Comparison of ENCODE assay signal across 29 cellular contexts in genomic region chr14:64350091-64350490, GRCh38. TPM values are rescaled to one million over a fixed set of nuclear protein-coding genes. Genes with fewer than 3 reads are reported as not detected.
"Had no signal": no experiment of that assay in that cellular context is flagged by ENCODE, and none has a peak within 500 bp of the region (broad histone marks: within the 10 kb centered on the region; RNA-seq: fewer than 3 reads in every experiment).

No MANE protein-coding gene starts in this region.

- H3K36me3 Mint-ChIP-seq: activated naive CD8-positive, alpha-beta T cell; WTC11 had no signal

- H3K27ac ChIP-seq: body of pancreas, VCaP had no signal

- DNase-seq: activated CD4-positive, alpha-beta T cell treated with anti-CD3 and anti-CD28 coated beads for 48 hours; activated CD4-positive, alpha-beta T cell treated with anti-CD3 and anti-CD28 coated beads, Interleukin-2, amount 50 U/mL, for 1 hour; activated CD4-positive, alpha-beta T cell treated with anti-CD3 and anti-CD28 coated beads, Interleukin-2, amount 50 U/mL, for 48 hours; activated CD8-positive, alpha-beta memory T cell treated with anti-CD3 and anti-CD28 coated beads for 24 hours; activated CD8-positive, alpha-beta T cell treated with anti-CD3 and anti-CD28 coated beads for 36 hours; activated effector memory CD4-positive, alpha-beta T cell treated with Interleukin-2 at 50 U/mL for 16 hours; activated gamma-delta T cell treated with Interleukin-2 at 50 U/mL for 16 hours; activated naive CD4-positive, alpha-beta T cell treated with anti-CD3 and anti-CD28 coated beads, Interleukin-2, amount 50 U/mL, for 16 hours; activated naive CD4-positive, alpha-beta T cell treated with Interleukin-2 at 50 U/mL for 16 hours; activated T-cell treated with anti-CD3 and anti-CD28 coated beads, Interleukin-2, amount 50 U/mL, for 4 hours; amygdala; aorta; body of pancreas; caudate nucleus; cortex of kidney; effector CD8-positive, alpha-beta T cell; foreskin fibroblast; head of caudate nucleus; hippocampal formation; T-helper 2 cell had no signal

- H3K9me3 Mint-ChIP-seq: activated CD8-positive, alpha-beta T cell treated with anti-CD3 and anti-CD28 coated beads for 36 hours; activated T-cell treated with anti-CD3 and anti-CD28 coated beads, Interleukin-2, amount 50 U/mL, for 4 hours; activated T-helper 17 cell treated with anti-CD3 and anti-CD28 coated beads, Interleukin-2, amount 50 U/mL, for 72 hours; WTC11 had no signal

- H3K4me3 Mint-ChIP-seq: activated CD8-positive, alpha-beta T cell treated with anti-CD3 and anti-CD28 coated beads for 36 hours; activated naive CD8-positive, alpha-beta T cell; activated T-cell treated with anti-CD3 and anti-CD28 coated beads, Interleukin-2, amount 50 U/mL, for 4 hours; activated T-helper 17 cell treated with anti-CD3 and anti-CD28 coated beads, Interleukin-2, amount 50 U/mL, for 72 hours; WTC11 had no signal

- FAIRE-seq: colon, endometrium, frontal cortex had no signal

- H3K27me3 ChIP-seq: body of pancreas had no signal

- H3K27ac Mint-ChIP-seq: activated CD8-positive, alpha-beta T cell treated with anti-CD3 and anti-CD28 coated beads for 36 hours; activated naive CD8-positive, alpha-beta T cell; activated T-helper 17 cell treated with anti-CD3 and anti-CD28 coated beads, Interleukin-2, amount 50 U/mL, for 72 hours; WTC11 had no signal

- H3K4me1 Mint-ChIP-seq: activated T-helper 17 cell treated with anti-CD3 and anti-CD28 coated beads, Interleukin-2, amount 50 U/mL, for 72 hours; WTC11 had no signal

- H3K9me3 ChIP-seq: body of pancreas had no signal

- H3K4me3 ChIP-seq: body of pancreas had no signal

- H3K27me3 Mint-ChIP-seq: activated CD8-positive, alpha-beta T cell treated with anti-CD3 and anti-CD28 coated beads for 36 hours; activated naive CD8-positive, alpha-beta T cell; activated T-helper 17 cell treated with anti-CD3 and anti-CD28 coated beads, Interleukin-2, amount 50 U/mL, for 72 hours had no signal

- H3K4me1 ChIP-seq: body of pancreas had no signal

- ATAC-seq: activated CD8-positive, alpha-beta T cell treated with anti-CD3 and anti-CD28 coated beads for 36 hours; activated T-cell treated with anti-CD3 and anti-CD28 coated beads, Interleukin-2, amount 50 U/mL, for 4 hours; activated T-helper 17 cell treated with anti-CD3 and anti-CD28 coated beads, Interleukin-2, amount 50 U/mL, for 72 hours; body of pancreas; esophagus mucosa; WTC11 had no signal

RNA-seq across cellular contexts. Expression of gene ESR2, which starts 55.9 kb away (rescaled TPM):
- total RNA-seq: body of pancreas, chondrocyte had no signal
- polyA plus RNA-seq: aorta had no signal
